Comparison of ENCODE assay signal across 8 cellular contexts in genomic region chr6:109440325-109441068, GRCh38. TPM values are rescaled to one million over a fixed set of nuclear protein-coding genes. Genes with fewer than 3 reads are reported as not detected.
DNase-seq lines count a peak whose midpoint lies in the region; ATAC-seq and TF ChIP-seq lines count a peak whose summit lies in the region.

TSS of gene PPIL6 (minus strand) at chr6:109440628. CDS start at chr6:109440590, 38 bp downstream.
TSS of gene SMPD2 (plus strand) at chr6:109440724. CDS start at chr6:109441122, 398 bp downstream.

- H3K79me2 ChIP-seq in GM23338 (replicated peaks; ENCODE audit: insufficient read depth), result no peaks in the 10 kb centered on the region

- under 1% methylated on average over 103 of the region's 103 CpGs for WGBS in thymus

- peak in 1 of 2 experiments; percentile 32; a peak in 2 of 4 replicates for TF ChIP-seq CTCF in GM23338 (conservative IDR thresholded peaks at IDR 0.05; ENCODE audit: low read depth in 2 of 2)
- TF ChIP-seq CTCF in osteocyte (IDR thresholded peaks at IDR 0.05), result peak; percentile 51

- H3K27ac ChIP-seq in GM23338 (ENCODE audit: low read depth), result peak within 1 kb of the TSS; percentile 32; the same call in 1 of the 2 replicates
- peak within 1 kb of the TSS; percentile 82 for H3K27ac ChIP-seq in thymus (ENCODE audit: low read depth)

- H3K9me3 ChIP-seq in thymus (ENCODE audit: control insufficient read depth), result no peaks in the 10 kb centered on the region

- ATAC-seq in GM23338, result peak; percentile 84

- H3K4me3 Mint-ChIP-seq in GM23338 (peak within 1 kb of the TSS; percentile 96), osteocyte (ENCODE audit: unreplicated experiment) (peak within 1 kb of the TSS; percentile 95)

- H3K4me1 ChIP-seq in GM23338 (ENCODE audit: insufficient read depth) (peaks cover 8% of the 10 kb centered on the region; the same call in 1 of the 2 replicates), thymus (ENCODE audit: control insufficient read depth, insufficient read depth, low read length) (peaks cover 16% of the 10 kb centered on the region)

- peak; percentile 82 for DNase-seq in GDM1 (lab: John Stamatoyannopoulos, UW)
- peak; percentile 92 for DNase-seq in GM23338 (ENCODE audit: low spot score)
- peak; percentile 58 to 59 for DNase-seq in Kasumi-1 (lab: John Stamatoyannopoulos, UW)
- peak; percentile 82 for DNase-seq in SK-MEL-5 (ENCODE audit: low read depth, low spot score)
- DNase-seq in activated naive CD4-positive, alpha-beta T cell treated with anti-CD3 and anti-CD28 coated beads, Interleukin-2, amount 50 U/mL, for 16 hours, result peak; percentile 78
- DNase-seq in glomerular visceral epithelial cell (ENCODE audit: extremely low spot score), result peak; percentile 92
- DNase-seq in osteocyte (ENCODE audit: extremely low spot score, unreplicated experiment), result peak; percentile 96

- H3K4me1 Mint-ChIP-seq in GM23338, result peaks cover 12% of the 10 kb centered on the region; the same call in 2 of the 3 replicates
- H3K4me1 Mint-ChIP-seq in osteocyte (ENCODE audit: unreplicated experiment), result peaks cover 18% of the 10 kb centered on the region

- no peaks in the 10 kb centered on the region; the same call in 1 of the 2 replicates for H4K20me1 ChIP-seq in GM23338 (replicated peaks; ENCODE audit: insufficient read depth)

- peak within 1 kb of the TSS; percentile 98 for H2AFZ ChIP-seq in GM23338

- in situ Hi-C loops in SK-MEL-5 (cut with HindIII; ENCODE audit: low pct_unique_long_range_greater_than_20kb, low sequenced_read_pairs), result no loop called here

- H3K36me3 ChIP-seq in GM23338 (ENCODE audit: insufficient read depth), result peaks cover 3% of the 10 kb centered on the region; the same call in 1 of the 2 replicates
- peaks cover 32% of the 10 kb centered on the region for H3K36me3 ChIP-seq in thymus (ENCODE audit: control insufficient read depth, insufficient read depth)

- H3K9me3 Mint-ChIP-seq in GM23338 (no peaks in the 10 kb centered on the region), osteocyte (ENCODE audit: unreplicated experiment) (no peaks in the 10 kb centered on the region)

- H3K27me3 ChIP-seq in GM23338 (ENCODE audit: insufficient read depth), result peaks cover 14% of the 10 kb centered on the region
- H3K27me3 ChIP-seq in thymus (ENCODE audit: control insufficient read depth, insufficient read depth), result no peaks in the 10 kb centered on the region

- no peaks in the 10 kb centered on the region for H3K9me2 ChIP-seq in GM23338 (ENCODE audit: insufficient read depth)

- peaks cover 5% of the 10 kb centered on the region; the same call in 1 of the 2 replicates for H3F3A ChIP-seq in GM23338 (replicated peaks; ENCODE audit: low read depth)

- H3K4me3 ChIP-seq in GM23338 (peak within 1 kb of the TSS; percentile 92), thymus (ENCODE audit: low read length) (peak within 1 kb of the TSS; percentile 63)

- peak within 1 kb of the TSS; percentile 89 for H3K27ac Mint-ChIP-seq in GM23338
- peak within 1 kb of the TSS; percentile 95 for H3K27ac Mint-ChIP-seq in osteocyte (ENCODE audit: unreplicated experiment)

- peak within 1 kb of the TSS; percentile 91 for H3K4me2 ChIP-seq in GM23338

- H3K36me3 Mint-ChIP-seq in GM23338 (ENCODE audit: low read depth) (peaks cover 24% of the 10 kb centered on the region), osteocyte (ENCODE audit: unreplicated experiment) (peaks cover 5% of the 10 kb centered on the region)

- H3K27me3 Mint-ChIP-seq in GM23338 (ENCODE audit: insufficient read depth, low read depth, poor library complexity) (peaks cover 20% of the 10 kb centered on the region), osteocyte (ENCODE audit: unreplicated experiment) (no peaks in the 10 kb centered on the region)

TF ChIP-seq in GM23338, 12 proteins besides CTCF, POLR2A, EP300 and RAD21:
- TF ChIP-seq CREB1 (CRISPR knock-in tag; IDR thresholded peaks at IDR 0.05; ENCODE audit: low read depth) (0 out of 2 replicates have a peak, but pooled peaks have one; percentile 16), POLR2AphosphoS5 (IDR thresholded peaks at IDR 0.05; ENCODE audit: low read depth) (peak; percentile 45), ZNF114 (CRISPR knock-in tag; IDR thresholded peaks at IDR 0.05) (no peak), REST (IDR thresholded peaks at IDR 0.05; ENCODE audit: unreplicated experiment) (peak; percentile 17), ETS1 (IDR thresholded peaks at IDR 0.05) (0 out of 2 replicates have a peak, but pooled peaks have one; percentile 4)

RNA-seq across cellular contexts. Expression of gene PPIL6, which starts in this region (rescaled TPM):
- total RNA-seq in GM23338 (2014; rRNA removed; shearing (Covaris generic)), result 1.5 and 1.7 TPM in 2 replicates
- polyA plus RNA-seq in GM23338 (2016; fragmentation: Nextera tagmentation; extraction: Ambion mirVana) (0.54 and 1.7 TPM in 2 replicates), thymus (1.4 TPM)
- 1.2 and 1.4 TPM in 2 replicates for total RNA-seq in SK-MEL-5 (2014; rRNA removed; shearing (Covaris generic))
- polyA plus RNA-seq in SK-MEL-5 (2015; cell fraction: cytosol; rRNA removed), result 1.3 and 2.0 TPM in 2 replicates
- not detected in 2 replicates for polyA plus RNA-seq in SK-MEL-5 (2015; cell fraction: nucleus; rRNA removed)
- 1.9 and 2.2 TPM in 2 replicates for total RNA-seq in osteocyte

RNA-seq across cellular contexts. Expression of gene SMPD2, which starts in this region (rescaled TPM):
- total RNA-seq in GM23338 (2014; rRNA removed; shearing (Covaris generic)), result 10.9 and 12.6 TPM in 2 replicates
- polyA plus RNA-seq in GM23338 (2016; fragmentation: Nextera tagmentation; extraction: Ambion mirVana) (4.9 and 5.6 TPM in 2 replicates), thymus (18.8 TPM)
- 31.4 and 32.7 TPM in 2 replicates for total RNA-seq in SK-MEL-5 (2014; rRNA removed; shearing (Covaris generic))
- polyA plus RNA-seq in SK-MEL-5 (2015; cell fraction: cytosol; rRNA removed), result 18.2 and 21.8 TPM in 2 replicates
- polyA plus RNA-seq in SK-MEL-5 (2015; cell fraction: nucleus; rRNA removed), result 35.0 and 50.3 TPM in 2 replicates
- 9.8 and 10.1 TPM in 2 replicates for total RNA-seq in osteocyte

Comparison
In these comparisons a context has a peak if more than half of its experiments do, and no peak if none do; other contexts are left out.
1. Peak in every context shown above with its lines: DNase-seq, ATAC-seq, H3K4me3 ChIP-seq and H3K27ac ChIP-seq.